Comparison of ENCODE assay signal across 25 cellular contexts in genomic region chrX:11334165-11334564, GRCh38. TPM values are rescaled to one million over a fixed set of nuclear protein-coding genes. Genes with fewer than 3 reads are reported as not detected.
DNase-seq lines count a peak whose midpoint lies in the region; ATAC-seq, FAIRE-seq and TF ChIP-seq lines count a peak whose summit lies in the region.
"Had no signal": no experiment of that assay in that cellular context is flagged by ENCODE, and none has a peak within 500 bp of the region (broad histone marks: within the 10 kb centered on the region; RNA-seq: fewer than 3 reads in every experiment).

No MANE protein-coding gene starts in this region.

- TF ChIP-seq CTCF in K562 (IDR thresholded peaks at IDR 0.05 in 2 of 3, conservative IDR thresholded peaks at IDR 0.05 in 1 of 3; ENCODE audit: insufficient read depth in 2 of 3, low read depth in 1 of 3, low read length in 3 of 3), result no peak

- no peak for TF ChIP-seq EP300 in K562 (IDR thresholded peaks at IDR 0.05; ENCODE audit: low read length)

- POLR2A ChIA-PET in K562 (lab: Yijun Ruan, JAX), result interaction anchor here (0.8 kb wide), 1 partner anchor 9 kb away, joined by 3 read pairs; no protein-coding TSS in a partner anchor

- CTCF ChIA-PET in K562 (lab: Yijun Ruan, JAX; ENCODE audit: low intra/inter-chr PET ratio), result no interaction called here

- in situ Hi-C loops in K562 (cut with MboI), result no loop called here

- H3K4me1 ChIP-seq in K562 (replicated peaks in 1 of 2; ENCODE audit: control insufficient read depth in 2 of 2, insufficient read depth in 2 of 2, low read length in 2 of 2), result peaks cover 0 to 39% of the 10 kb centered on the region in 2 experiments; a peak in 3 of 5 replicates
- H3K4me1 ChIP-seq: Peyer's patch had no signal

- H3K9me3 ChIP-seq in K562 (replicated peaks; ENCODE audit: control insufficient read depth, insufficient read depth, low read depth, low read length), result no peaks in the 10 kb centered on the region
- H3K9me3 ChIP-seq: Peyer's patch had no signal

- intact Hi-C loops in K562 (cut with micrococcal nuclease), result no loop called here

- H3K79me2 ChIP-seq in K562 (ENCODE audit: control insufficient read depth, insufficient read depth, low read length), result peaks cover 85% of the 10 kb centered on the region

- peaks cover 17% of the 10 kb centered on the region; the same call in 2 of the 3 replicates for H3K36me3 ChIP-seq in K562 (ENCODE audit: control insufficient read depth, insufficient read depth, low read length)
- H3K36me3 ChIP-seq: Peyer's patch had no signal

- FAIRE-seq in K562 (lab: Jason Lieb, UNC), result peak; percentile 29
- FAIRE-seq: A204.1, G401.6, GM12892 had no signal

- H3K4me2 ChIP-seq in K562 (ENCODE audit: insufficient read depth, low read length), result peak overlapping the region; percentile 37; the same call in 1 of the 2 replicates
- H3K4me2 ChIP-seq: GM23338 had no signal

- DNase-seq in HCEC 1CT, result peak; percentile 43
- peak; percentile 62 for DNase-seq in OCI-M1 (lab: John Stamatoyannopoulos, UW)
- no peak for DNase-seq in K562 (ENCODE audit: extremely low read depth in 1 of 4, low spot score in 3 of 4)
- peak; percentile 77 for DNase-seq in kidney tubule cell (ENCODE audit: low spot score)
- DNase-seq in erythroblast (lab: John Stamatoyannopoulos, UW), result no peak
- no peak for DNase-seq in NCI-H2227 (lab: John Stamatoyannopoulos, UW; ENCODE audit: unreplicated experiment)
- DNase-seq: Calu3; CD8-positive, alpha-beta memory T cell; DMS153; Kasumi-1; NCI-H1092 treated with DMSO at 0.1 percent for 48 hours; NCI-H1436 treated with DMSO at 0.1 percent for 48 hours; NCI-H2029 treated with DMSO at 0.1 percent for 48 hours; NK-92 treated with Interleukin-12 subunit alpha and Interleukin-12 subunit beta, amount 100 ng/mL, for 24 hours; Peyer's patch; Right ventricle myocardium superior had no signal

- no peaks in the 10 kb centered on the region for H3K27me3 ChIP-seq in K562 (ENCODE audit: control insufficient read depth in 2 of 2, insufficient read depth in 2 of 2, low read length in 2 of 2)
- H3K27me3 ChIP-seq: Peyer's patch had no signal

- H4K20me1 ChIP-seq in K562 (replicated peaks; ENCODE audit: control insufficient read depth, insufficient read depth, low read length), result no peaks in the 10 kb centered on the region

- peak overlapping the region; percentile 54; the same call in 2 of the 3 replicates for H3K27ac ChIP-seq in K562 (ENCODE audit: extremely low read depth, low read depth, low read length)
- H3K27ac ChIP-seq: C4-2B, Peyer's patch had no signal

- no peak for TF ChIP-seq POLR2A in K562 (conservative IDR thresholded peaks at IDR 0.05)
- TF ChIP-seq POLR2A in erythroblast (IDR thresholded peaks at IDR 0.05; ENCODE audit: low read length), result no peak

- no peak overlapping the region for H2AFZ ChIP-seq in K562 (ENCODE audit: low read depth, low read length)
- H2AFZ ChIP-seq: GM23338 had no signal

- H3K9ac ChIP-seq in K562 (ENCODE audit: insufficient read depth in 1 of 2, low read depth in 2 of 2, low read length in 2 of 2), result no peak overlapping the region; a peak in 1 of 4 replicates

- BruUV-seq in K562 (replicated peaks; lab: Mats Ljungman, UMichigan), result no TSS peak

- no peak for TF ChIP-seq RAD21 in K562 (CRISPR knock-in tag; conservative IDR thresholded peaks at IDR 0.05 in 1 of 2, IDR thresholded peaks at IDR 0.05 in 1 of 2)

- no peaks in the 10 kb centered on the region for H3K9me1 ChIP-seq in K562 (ENCODE audit: control insufficient read depth, insufficient read depth, low read length)

- no peak overlapping the region for H3K4me3 ChIP-seq in K562
- H3K4me3 ChIP-seq: GM23338, Peyer's patch had no signal

- ATAC-seq in K562, result peak; percentile 25
- ATAC-seq in HG02610 (IDR thresholded peaks at IDR 0.05; ENCODE audit: unreplicated experiment), result no peak
- ATAC-seq in HG03520 (IDR thresholded peaks at IDR 0.05; ENCODE audit: unreplicated experiment), result no peak
- ATAC-seq: GM23338, HCT116 had no signal

- 24% methylated on average over 2 of the region's 2 CpGs for WGBS in K562 (ENCODE audit: insufficient coverage, low coverage, missing lambda C conversion rate)

TF ChIP-seq in K562, 482 proteins besides CTCF, POLR2A, EP300 and RAD21 (continues in another document):
- no peak for TF ChIP-seq ETV5 (CRISPR knock-in tag; IDR thresholded peaks at IDR 0.05; ENCODE audit: low read depth)
- no peak for TF ChIP-seq HEY1 (CRISPR knock-in tag; IDR thresholded peaks at IDR 0.05; ENCODE audit: borderline replicate concordance)
- TF ChIP-seq, protein P1, sequence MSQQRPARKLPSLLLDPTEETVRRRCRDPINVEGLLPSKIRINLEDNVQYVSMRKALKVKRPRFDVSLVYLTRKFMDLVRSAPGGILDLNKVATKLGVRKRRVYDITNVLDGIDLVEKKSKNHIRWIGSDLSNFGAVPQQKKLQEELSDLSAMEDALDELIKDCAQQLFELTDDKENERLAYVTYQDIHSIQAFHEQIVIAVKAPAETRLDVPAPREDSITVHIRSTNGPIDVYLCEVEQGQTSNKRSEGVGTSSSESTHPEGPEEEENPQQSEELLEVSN (IDR thresholded peaks at IDR 0.05; ENCODE audit: borderline replicate concordance in 1 of 2, extremely low read depth in 1 of 2, insufficient read depth in 1 of 2, insufficient read length in 1 of 2, low read depth in 1 of 2, low read length in 1 of 2, poor library complexity in 1 of 2, severe bottlenecking in 1 of 2), result peak in 1 of 2 experiments; percentile 29
- TF ChIP-seq, protein P2, sequence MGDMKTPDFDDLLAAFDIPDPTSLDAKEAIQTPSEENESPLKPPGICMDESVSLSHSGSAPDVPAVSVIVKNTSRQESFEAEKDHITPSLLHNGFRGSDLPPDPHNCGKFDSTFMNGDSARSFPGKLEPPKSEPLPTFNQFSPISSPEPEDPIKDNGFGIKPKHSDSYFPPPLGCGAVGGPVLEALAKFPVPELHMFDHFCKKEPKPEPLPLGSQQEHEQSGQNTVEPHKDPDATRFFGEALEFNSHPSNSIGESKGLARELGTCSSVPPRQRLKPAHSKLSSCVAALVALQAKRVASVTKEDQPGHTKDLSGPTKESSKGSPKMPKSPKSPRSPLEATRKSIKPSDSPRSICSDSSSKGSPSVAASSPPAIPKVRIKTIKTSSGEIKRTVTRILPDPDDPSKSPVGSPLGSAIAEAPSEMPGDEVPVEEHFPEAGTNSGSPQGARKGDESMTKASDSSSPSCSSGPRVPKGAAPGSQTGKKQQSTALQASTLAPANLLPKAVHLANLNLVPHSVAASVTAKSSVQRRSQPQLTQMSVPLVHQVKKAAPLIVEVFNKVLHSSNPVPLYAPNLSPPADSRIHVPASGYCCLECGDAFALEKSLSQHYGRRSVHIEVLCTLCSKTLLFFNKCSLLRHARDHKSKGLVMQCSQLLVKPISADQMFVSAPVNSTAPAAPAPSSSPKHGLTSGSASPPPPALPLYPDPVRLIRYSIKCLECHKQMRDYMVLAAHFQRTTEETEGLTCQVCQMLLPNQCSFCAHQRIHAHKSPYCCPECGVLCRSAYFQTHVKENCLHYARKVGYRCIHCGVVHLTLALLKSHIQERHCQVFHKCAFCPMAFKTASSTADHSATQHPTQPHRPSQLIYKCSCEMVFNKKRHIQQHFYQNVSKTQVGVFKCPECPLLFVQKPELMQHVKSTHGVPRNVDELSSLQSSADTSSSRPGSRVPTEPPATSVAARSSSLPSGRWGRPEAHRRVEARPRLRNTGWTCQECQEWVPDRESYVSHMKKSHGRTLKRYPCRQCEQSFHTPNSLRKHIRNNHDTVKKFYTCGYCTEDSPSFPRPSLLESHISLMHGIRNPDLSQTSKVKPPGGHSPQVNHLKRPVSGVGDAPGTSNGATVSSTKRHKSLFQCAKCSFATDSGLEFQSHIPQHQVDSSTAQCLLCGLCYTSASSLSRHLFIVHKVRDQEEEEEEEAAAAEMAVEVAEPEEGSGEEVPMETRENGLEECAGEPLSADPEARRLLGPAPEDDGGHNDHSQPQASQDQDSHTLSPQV (IDR thresholded peaks at IDR 0.05), result 0 out of 2 replicates have a peak, but pooled peaks have one; percentile 36
- no peak for TF ChIP-seq NRF1 (conservative IDR thresholded peaks at IDR 0.05 in 1 of 2, IDR thresholded peaks at IDR 0.05 in 1 of 2)

RNA-seq across cellular contexts. Expression of gene AMELX, which starts 41.0 kb away (rescaled TPM):
- total RNA-seq in K562 (2011; cell fraction: chromatin; rRNA removed; ENCODE audit: low replicate concordance), result not detected in 2 replicates
- not detected in 2 replicates for total RNA-seq in K562 (2011; cell fraction: nucleolus; rRNA removed)
- total RNA-seq in K562 (2011; cell fraction: nucleoplasm; rRNA removed), result not detected in 2 replicates
- total RNA-seq in K562 (2014; rRNA removed) (not detected in 2 replicates), K562 (2014; rRNA removed; fragmentation: Illumina TruSeq; extraction: Trizol) (not detected in 2 replicates), K562 (2015; rRNA removed; fragmentation: Illumina TruSeq; extraction: Trizol) (not detected in 2 replicates), K562 (2021) (0.22 TPM in 1 of 2 replicates, not detected in the other)
- polyA plus RNA-seq in K562 (2011; rRNA removed) (not detected in 2 replicates), K562 (2014; fragmentation: Illumina TruSeq; extraction: Trizol) (not detected in 2 replicates), K562 (2014; fragmentation: Nextera tagmentation; extraction: Ambion mirVana) (not detected), K562 (2014; rRNA removed) (not detected in 2 replicates)
- polyA plus RNA-seq in K562 (2011; cell fraction: cytosol; rRNA removed), result not detected in 2 replicates
- not detected in 2 replicates for polyA plus RNA-seq in K562 (2011; cell fraction: nucleus; rRNA removed)
- polyA plus RNA-seq in K562 (2012), result not detected in 2 replicates
- polyA minus RNA-seq in K562 (2011; rRNA and poly(A)+ RNA removed), result not detected in 2 replicates
- polyA minus RNA-seq in K562 (2011; cell fraction: cytosol; rRNA and poly(A)+ RNA removed), result not detected in 2 replicates
- not detected in 2 replicates for polyA minus RNA-seq in K562 (2011; cell fraction: nucleus; rRNA and poly(A)+ RNA removed)
- total RNA-seq: Calu3; CD8-positive, alpha-beta memory T cell; GM23338; NCI-H460; Peyer's patch; Right ventricle myocardium superior had no signal
- polyA plus RNA-seq: CD8-positive, alpha-beta memory T cell; GM23338 had no signal

Comparison
In these comparisons a context has a peak if more than half of its experiments do, and no peak if none do; other contexts are left out.
1. DNase-seq: peak in HCEC 1CT (single experiment), OCI-M1 (single experiment) and kidney tubule cell (single experiment); none in K562 (0 of 4), erythroblast (0 of 2) and NCI-H2227 (single experiment).